Comparison of ENCODE assay signal across 9 cellular contexts in genomic region chr7:34895202-34895601, GRCh38.
"Had no signal": no experiment of that assay in that cellular context is flagged by ENCODE, and none has a peak within 500 bp of the region (broad histone marks: within the 10 kb centered on the region; RNA-seq: fewer than 3 reads in every experiment).

No MANE protein-coding gene starts in this region.

- H3K27ac ChIP-seq: GM23248, HL-60, KMS-11 had no signal

- H3K9ac ChIP-seq: GM23248, KMS-11 had no signal

- H3K4me2 ChIP-seq: KMS-11 had no signal

- H3K4me3 ChIP-seq: GM23248 had no signal

- H2AFZ ChIP-seq: GM23248 had no signal

- DNase-seq: GM23248, GOT3, H7, HCEC 1CT, IMR-90, Karpas-422, KBM-7 had no signal
